Comparison of ENCODE assay signal across 1 cellular context in genomic region chr2:84960157-84960506, GRCh38.
TF ChIP-seq lines count a peak whose summit lies in the region.

No MANE protein-coding gene starts in this region.

TF ChIP-seq in GM23338, 12 proteins besides CTCF, POLR2A, EP300 and RAD21 (continued from another document):
- TF ChIP-seq EZH2phosphoT487 (IDR thresholded peaks at IDR 0.05; ENCODE audit: unreplicated experiment) (no peak), ETS1 (IDR thresholded peaks at IDR 0.05) (no peak), JUNB (IDR thresholded peaks at IDR 0.05; ENCODE audit: unreplicated experiment) (no peak)
